ENCODE assay signal across 10 cellular contexts in the genomic region with DNA sequence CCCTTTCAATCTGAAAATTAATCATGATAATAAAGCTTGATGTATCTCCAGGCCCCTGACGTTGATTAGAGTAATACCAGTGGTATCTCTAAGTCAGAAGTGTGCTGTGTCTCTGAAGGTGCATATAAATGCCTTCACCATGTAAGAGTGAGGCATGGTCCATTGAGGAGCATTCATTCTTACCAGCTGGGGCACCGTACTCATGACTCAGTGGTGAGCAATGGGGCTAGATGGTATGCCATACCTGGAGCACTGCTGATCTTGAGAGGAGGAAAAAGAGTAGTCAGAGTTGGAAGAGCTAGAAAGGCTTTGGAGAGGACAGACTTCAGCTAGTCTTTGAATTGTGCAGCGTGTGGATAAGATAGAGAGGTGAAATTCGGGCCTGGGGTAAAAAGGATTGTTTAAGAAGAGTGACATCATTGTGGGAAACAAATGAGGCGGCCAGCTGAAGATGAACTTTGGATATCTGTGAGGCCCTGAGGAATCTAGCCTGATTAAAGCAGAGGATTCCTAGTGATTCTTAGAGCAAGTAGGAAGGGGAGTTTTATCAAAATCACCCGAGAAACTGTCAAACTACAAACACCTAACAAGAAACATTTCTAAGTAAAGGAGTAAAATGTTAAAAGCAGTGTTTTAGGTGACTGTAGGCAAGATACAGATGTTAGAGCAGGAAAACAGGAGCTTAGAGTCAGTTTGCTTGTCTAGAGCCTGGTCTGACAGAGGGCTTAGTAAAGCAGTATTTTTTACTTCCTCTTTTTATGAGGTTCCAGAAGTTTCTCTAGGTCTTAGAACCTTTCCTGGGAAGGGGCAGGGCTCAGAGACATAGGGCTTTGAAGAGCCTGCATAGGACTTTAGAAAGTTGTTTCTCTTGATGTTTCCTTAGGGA. TPM values are rescaled to one million over a fixed set of nuclear protein-coding genes. Genes with fewer than 3 reads are reported as not detected.
DNase-seq lines count a peak whose midpoint lies in the region; ATAC-seq and TF ChIP-seq lines count a peak whose summit lies in the region.
"Had no signal": no experiment of that assay in that cellular context is flagged by ENCODE, and none has a peak within 500 bp of the region (broad histone marks: within the 10 kb centered on the region; RNA-seq: fewer than 3 reads in every experiment).

No MANE protein-coding gene starts in this region.

- H3K27me3 ChIP-seq in breast epithelium (no peaks in the 10 kb centered on the region), foreskin keratinocyte (no peaks in the 10 kb centered on the region), upper lobe of left lung (no peaks in the 10 kb centered on the region)

- 67 to 69% methylated on average over 6 of the region's 6 CpGs for WGBS in upper lobe of left lung, 2 donors

- DNase-seq in MCF 10A (ENCODE audit: unreplicated experiment) = peak; percentile 75
- DNase-seq in breast epithelium (ENCODE audit: low spot score in 2 of 2) = no peak
- peak; percentile 84 for DNase-seq in OCI-M1 (lab: John Stamatoyannopoulos, UW)
- peak; percentile 89 to 97 for DNase-seq in foreskin keratinocyte
- DNase-seq in upper lobe of left lung = no peak
- DNase-seq in NCI-H146 treated with DMSO at 0.1 percent for 48 hours (lab: John Stamatoyannopoulos, UW; ENCODE audit: unreplicated experiment) = no peak
- no peak for DNase-seq in NCI-H2171 (lab: John Stamatoyannopoulos, UW)
- DNase-seq: DND-41, NCI-H524 treated with DMSO at 0.1 percent for 48 hours had no signal

- H3K36me3 ChIP-seq in breast epithelium = no peaks in the 10 kb centered on the region
- no peaks in the 10 kb centered on the region for H3K36me3 ChIP-seq in upper lobe of left lung

- ATAC-seq in foreskin keratinocyte (peak; percentile 98), upper lobe of left lung (ENCODE audit: low FRiP score in 2 of 2) (no peak), HG02763 (IDR thresholded peaks at IDR 0.05; ENCODE audit: unreplicated experiment) (no peak)

- H3K9me3 Mint-ChIP-seq in MCF 10A (ENCODE audit: unreplicated experiment) = no peaks in the 10 kb centered on the region

- no peaks in the 10 kb centered on the region for H3K4me1 ChIP-seq in breast epithelium
- H3K4me1 ChIP-seq in foreskin keratinocyte = peaks cover 79% of the 10 kb centered on the region
- peaks cover 79 to 95% (median 84%) of the 10 kb centered on the region in 4 donors for H3K4me1 ChIP-seq in upper lobe of left lung

- no peaks in the 10 kb centered on the region for H3K27me3 Mint-ChIP-seq in MCF 10A (ENCODE audit: insufficient read depth, unreplicated experiment)

- no TSS peak for BruUV-seq in MCF 10A (replicated peaks; lab: Mats Ljungman, UMichigan)

- peak overlapping the region; percentile 69 for H3K27ac Mint-ChIP-seq in MCF 10A (ENCODE audit: low read depth, unreplicated experiment)

- H3K9me3 ChIP-seq in breast epithelium = no peaks in the 10 kb centered on the region
- H3K9me3 ChIP-seq in upper lobe of left lung = no peaks in the 10 kb centered on the region

- peaks cover 5% of the 10 kb centered on the region for H3K36me3 Mint-ChIP-seq in MCF 10A (ENCODE audit: insufficient read depth, unreplicated experiment)

- intact Hi-C loops in MCF 10A (cut with micrococcal nuclease) (no loop called here), breast epithelium (cut with DNase I; ENCODE audit: low total_unique reads) (no loop called here)

- no peak for TF ChIP-seq EP300 in upper lobe of left lung (IDR thresholded peaks at IDR 0.05)

- POLR2A ChIA-PET in MCF 10A (lab: Yijun Ruan, JAX) = interaction anchor here (0.6 to 4.4 kb wide), 14 partner anchors 9 to 197 kb away, joined by 3 to 51 read pairs (median 5); a partner anchor contains a TSS

- peaks cover 54% of the 10 kb centered on the region for H3K4me1 Mint-ChIP-seq in MCF 10A (ENCODE audit: insufficient read depth, unreplicated experiment)

- no peak for TF ChIP-seq CTCF in MCF 10A (IDR thresholded peaks at IDR 0.05; ENCODE audit: unreplicated experiment)
- no peak for TF ChIP-seq CTCF in breast epithelium (IDR thresholded peaks at IDR 0.05)
- no peak for TF ChIP-seq CTCF in foreskin keratinocyte (conservative IDR thresholded peaks at IDR 0.05)
- TF ChIP-seq CTCF in upper lobe of left lung (IDR thresholded peaks at IDR 0.05) = no peak

- no peak for TF ChIP-seq POLR2A in breast epithelium (IDR thresholded peaks at IDR 0.05)
- TF ChIP-seq POLR2A in upper lobe of left lung (IDR thresholded peaks at IDR 0.05) = no peak

- CTCF ChIA-PET in MCF 10A (lab: Yijun Ruan, JAX) = interaction anchor here (0.6 to 1.0 kb wide), 7 partner anchors 22 to 224 kb away, joined by 3 to 5 read pairs (median 3); no protein-coding TSS in a partner anchor

- H3K4me3 Mint-ChIP-seq in MCF 10A (ENCODE audit: unreplicated experiment) = peak overlapping the region; percentile 9

- H3K4me3 ChIP-seq in breast epithelium (no peak overlapping the region), upper lobe of left lung (no peak overlapping the region)

- H3K27ac ChIP-seq in breast epithelium (peak overlapping the region in 1 of 2 donors; percentile 13), foreskin keratinocyte (peak overlapping the region; percentile 82), upper lobe of left lung (peak overlapping the region in 3 of 4 donors; percentile 3 to 73 (median 72))

RNA-seq across cellular contexts. Expression of a gene that starts 13.6 kb away (rescaled TPM):
- total RNA-seq in MCF 10A (2022) (93.5 and 94.6 TPM in 2 replicates), breast epithelium (10 to 100 TPM; 24.9 to 31.4 (median 27.5) TPM), foreskin keratinocyte (119 and 120 TPM in 2 replicates), upper lobe of left lung (10 to 100 TPM; 40.4 to 81.6 (median 72.7) TPM)
- 23.8 and 29.1 TPM in 2 replicates for polyA plus RNA-seq in foreskin keratinocyte

Comparison
In these comparisons a context has a peak if more than half of its experiments do, and no peak if none do; other contexts are left out.
1. DNase-seq: peak in MCF 10A (single experiment), OCI-M1 (single experiment) and foreskin keratinocyte (2 of 2); none in breast epithelium (0 of 2), upper lobe of left lung (0 of 2), NCI-H146 treated with DMSO at 0.1 percent for 48 hours (single experiment) and NCI-H2171 (single experiment).